ENCODE assay signal across 23 cellular contexts in genomic region chr7:46679671-46680070, GRCh38.
"Had no signal": no experiment of that assay in that cellular context is flagged by ENCODE, and none has a peak within 500 bp of the region (broad histone marks: within the 10 kb centered on the region; RNA-seq: fewer than 3 reads in every experiment).

No MANE protein-coding gene starts in this region.

- H3K9me3 ChIP-seq: adrenal gland had no signal

- H3K4me3 ChIP-seq: adrenal gland had no signal

- H3K36me3 ChIP-seq: adrenal gland had no signal

- H3K4me1 ChIP-seq: adrenal gland had no signal

- H3K27ac ChIP-seq: adrenal gland had no signal

- H3K27me3 ChIP-seq: adrenal gland had no signal

- DNase-seq: activated CD4-positive, alpha-beta T cell treated with anti-CD3 and anti-CD28 coated beads for 48 hours; activated CD4-positive, alpha-beta T cell treated with anti-CD3 and anti-CD28 coated beads, Interleukin-2, amount 50 U/mL, for 4 hours; activated CD4-positive, CD25-positive, alpha-beta regulatory T cell treated with anti-CD3 and anti-CD28 coated beads, Interleukin-2, amount 50 U/mL, for 72 hours; activated CD8-positive, alpha-beta memory T cell treated with anti-CD3 and anti-CD28 coated beads, Interleukin-2, amount 50 U/mL, for 48 hours; activated CD8-positive, alpha-beta T cell treated with anti-CD3 and anti-CD28 coated beads, Interleukin-2, amount 10 ng/mL, durations not matched to agents 7 days and 5 days; activated naive CD4-positive, alpha-beta T cell treated with anti-CD3 and anti-CD28 coated beads, Interleukin-2, amount 50 U/mL, for 16 hours; activated naive CD8-positive, alpha-beta T cell treated with anti-CD3 and anti-CD28 coated beads, Interleukin-2, amount 10 ng/mL, durations not matched to agents 7 days and 5 days; activated T-cell treated with anti-CD3 and anti-CD28 coated beads, Interleukin-2, amount 50 U/mL, for 1 hour; adrenal gland; anterior cingulate cortex; cerebellar nuclear complex; Karpas-422; NCI-H1048; NCI-H146; NCI-H187 treated with DMSO at 0.1 percent for 48 hours; NCI-H2081 treated with DMSO at 0.1 percent for 48 hours; NCI-H2227 treated with DMSO at 0.1 percent for 48 hours; NCI-H526; NCI-H82; SHP77 treated with DMSO at 0.1 percent for 48 hours; T-helper 17 cell; T-helper 9 cell had no signal

- ATAC-seq: activated CD8-positive, alpha-beta T cell treated with anti-CD3 and anti-CD28 coated beads, Interleukin-2, amount 10 ng/mL, durations not matched to agents 7 days and 5 days; T-helper 17 cell; WTC11 had no signal
